1 cellular context compared by ENCODE assay signal in the genomic region with DNA sequence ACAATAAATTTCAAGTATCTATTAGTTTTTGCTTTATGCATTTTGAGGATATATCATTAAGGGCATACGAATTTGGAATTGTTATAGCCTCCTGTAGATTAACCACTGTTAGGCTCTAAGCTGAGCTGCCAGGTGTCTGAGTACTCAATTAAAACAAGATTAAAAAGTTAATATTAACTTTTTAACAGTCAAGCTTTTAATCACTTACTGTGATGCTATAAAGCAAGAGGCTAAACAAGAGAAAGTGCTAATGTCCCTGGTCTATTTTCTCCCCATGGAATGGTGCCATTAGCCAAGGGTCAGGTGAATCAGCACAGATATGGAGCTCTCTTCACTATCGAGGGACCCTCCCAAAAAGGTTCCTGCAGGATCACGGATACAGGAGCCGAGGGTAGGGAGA.
TF ChIP-seq lines count a peak whose summit lies in the region.

No MANE protein-coding gene starts in this region.

TF ChIP-seq in HepG2, 621 proteins besides CTCF, POLR2A, EP300 and RAD21:
- TF ChIP-seq, protein P1, sequence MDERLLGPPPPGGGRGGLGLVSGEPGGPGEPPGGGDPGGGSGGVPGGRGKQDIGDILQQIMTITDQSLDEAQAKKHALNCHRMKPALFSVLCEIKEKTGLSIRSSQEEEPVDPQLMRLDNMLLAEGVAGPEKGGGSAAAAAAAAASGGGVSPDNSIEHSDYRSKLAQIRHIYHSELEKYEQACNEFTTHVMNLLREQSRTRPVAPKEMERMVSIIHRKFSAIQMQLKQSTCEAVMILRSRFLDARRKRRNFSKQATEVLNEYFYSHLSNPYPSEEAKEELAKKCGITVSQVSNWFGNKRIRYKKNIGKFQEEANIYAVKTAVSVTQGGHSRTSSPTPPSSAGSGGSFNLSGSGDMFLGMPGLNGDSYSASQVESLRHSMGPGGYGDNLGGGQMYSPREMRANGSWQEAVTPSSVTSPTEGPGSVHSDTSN (CRISPR knock-in tag; IDR thresholded peaks at IDR 0.05), result no peak
- TF ChIP-seq SMARCC2 (IDR thresholded peaks at IDR 0.05) (no peak), ZNF224 (CRISPR knock-in tag; IDR thresholded peaks at IDR 0.05) (no peak), RBM22 (optimal IDR thresholded peaks at IDR 0.05; ENCODE audit: low read length) (no peak), ZMYM4 (CRISPR knock-in tag; IDR thresholded peaks at IDR 0.05) (no peak), DPF2 (CRISPR knock-in tag; IDR thresholded peaks at IDR 0.05; ENCODE audit: borderline replicate concordance, low read depth) (no peak), HNF4A (CRISPR knock-in tag; IDR thresholded peaks at IDR 0.05) (no peak), HNF4G (IDR thresholded peaks at IDR 0.05; ENCODE audit: borderline replicate concordance, low read depth, low read length) (no peak), HNF4G (CRISPR knock-in tag; IDR thresholded peaks at IDR 0.05; ENCODE audit: borderline replicate concordance, low read depth) (no peak), ZSCAN30 (CRISPR knock-in tag; IDR thresholded peaks at IDR 0.05) (no peak), MTF1 (CRISPR knock-in tag; IDR thresholded peaks at IDR 0.05) (no peak), RBM39 (IDR thresholded peaks at IDR 0.05; ENCODE audit: low read depth, low read length, poor library complexity, severe bottlenecking) (no peak), ZIK1 (CRISPR knock-in tag; IDR thresholded peaks at IDR 0.05; ENCODE audit: borderline replicate concordance, low read depth) (no peak), HNRNPL (IDR thresholded peaks at IDR 0.05; ENCODE audit: low read depth, low read length) (no peak)
- TF ChIP-seq, protein P2, sequence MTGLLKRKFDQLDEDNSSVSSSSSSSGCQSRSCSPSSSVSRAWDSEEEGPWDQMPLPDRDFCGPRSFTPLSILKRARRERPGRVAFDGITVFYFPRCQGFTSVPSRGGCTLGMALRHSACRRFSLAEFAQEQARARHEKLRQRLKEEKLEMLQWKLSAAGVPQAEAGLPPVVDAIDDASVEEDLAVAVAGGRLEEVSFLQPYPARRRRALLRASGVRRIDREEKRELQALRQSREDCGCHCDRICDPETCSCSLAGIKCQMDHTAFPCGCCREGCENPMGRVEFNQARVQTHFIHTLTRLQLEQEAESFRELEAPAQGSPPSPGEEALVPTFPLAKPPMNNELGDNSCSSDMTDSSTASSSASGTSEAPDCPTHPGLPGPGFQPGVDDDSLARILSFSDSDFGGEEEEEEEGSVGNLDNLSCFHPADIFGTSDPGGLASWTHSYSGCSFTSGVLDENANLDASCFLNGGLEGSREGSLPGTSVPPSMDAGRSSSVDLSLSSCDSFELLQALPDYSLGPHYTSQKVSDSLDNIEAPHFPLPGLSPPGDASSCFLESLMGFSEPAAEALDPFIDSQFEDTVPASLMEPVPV (CRISPR knock-in tag; IDR thresholded peaks at IDR 0.05), result no peak
- TF ChIP-seq, protein P3, sequence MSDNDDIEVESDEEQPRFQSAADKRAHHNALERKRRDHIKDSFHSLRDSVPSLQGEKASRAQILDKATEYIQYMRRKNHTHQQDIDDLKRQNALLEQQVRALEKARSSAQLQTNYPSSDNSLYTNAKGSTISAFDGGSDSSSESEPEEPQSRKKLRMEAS (IDR thresholded peaks at IDR 0.05), result no peak
- TF ChIP-seq, protein P4, sequence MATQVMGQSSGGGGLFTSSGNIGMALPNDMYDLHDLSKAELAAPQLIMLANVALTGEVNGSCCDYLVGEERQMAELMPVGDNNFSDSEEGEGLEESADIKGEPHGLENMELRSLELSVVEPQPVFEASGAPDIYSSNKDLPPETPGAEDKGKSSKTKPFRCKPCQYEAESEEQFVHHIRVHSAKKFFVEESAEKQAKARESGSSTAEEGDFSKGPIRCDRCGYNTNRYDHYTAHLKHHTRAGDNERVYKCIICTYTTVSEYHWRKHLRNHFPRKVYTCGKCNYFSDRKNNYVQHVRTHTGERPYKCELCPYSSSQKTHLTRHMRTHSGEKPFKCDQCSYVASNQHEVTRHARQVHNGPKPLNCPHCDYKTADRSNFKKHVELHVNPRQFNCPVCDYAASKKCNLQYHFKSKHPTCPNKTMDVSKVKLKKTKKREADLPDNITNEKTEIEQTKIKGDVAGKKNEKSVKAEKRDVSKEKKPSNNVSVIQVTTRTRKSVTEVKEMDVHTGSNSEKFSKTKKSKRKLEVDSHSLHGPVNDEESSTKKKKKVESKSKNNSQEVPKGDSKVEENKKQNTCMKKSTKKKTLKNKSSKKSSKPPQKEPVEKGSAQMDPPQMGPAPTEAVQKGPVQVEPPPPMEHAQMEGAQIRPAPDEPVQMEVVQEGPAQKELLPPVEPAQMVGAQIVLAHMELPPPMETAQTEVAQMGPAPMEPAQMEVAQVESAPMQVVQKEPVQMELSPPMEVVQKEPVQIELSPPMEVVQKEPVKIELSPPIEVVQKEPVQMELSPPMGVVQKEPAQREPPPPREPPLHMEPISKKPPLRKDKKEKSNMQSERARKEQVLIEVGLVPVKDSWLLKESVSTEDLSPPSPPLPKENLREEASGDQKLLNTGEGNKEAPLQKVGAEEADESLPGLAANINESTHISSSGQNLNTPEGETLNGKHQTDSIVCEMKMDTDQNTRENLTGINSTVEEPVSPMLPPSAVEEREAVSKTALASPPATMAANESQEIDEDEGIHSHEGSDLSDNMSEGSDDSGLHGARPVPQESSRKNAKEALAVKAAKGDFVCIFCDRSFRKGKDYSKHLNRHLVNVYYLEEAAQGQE (IDR thresholded peaks at IDR 0.05; ENCODE audit: borderline replicate concordance in 1 of 2, low read depth in 1 of 2, low read length in 2 of 2), result no peak
TF ChIP-seq in HepG2: peak in this region for 0.
